In genomic region chrX:30652527-30653414, GRCh38 we compare ENCODE assay signal across 8 cellular contexts. TPM values are rescaled to one million over a fixed set of nuclear protein-coding genes. Genes with fewer than 3 reads are reported as not detected.
A peak's percentile ranks its signal among the peaks of the same experiment; 100 is the strongest.
DNase-seq lines count a peak whose midpoint lies in the region; ATAC-seq and TF ChIP-seq lines count a peak whose summit lies in the region.

No MANE protein-coding gene starts in this region.

- intact Hi-C loops in dendritic cell treated with granulocyte-macrophage colony-stimulating factor and Interleukin-4, amounts not matched to agents 40 ng/mL and 50 ng/mL, for 4 days (cut with micrococcal nuclease), result loop anchor here (1.0 to 10.0 kb wide), 2 partner anchors 9 to 78 kb away; partner anchors contain the start of gene TASL

- ATAC-seq in GM19372 (IDR thresholded peaks at IDR 0.05; ENCODE audit: low read depth, unreplicated experiment) (peak; percentile 78), HG03520 (IDR thresholded peaks at IDR 0.05; ENCODE audit: unreplicated experiment) (peak; percentile 87)

- no peaks in the 10 kb centered on the region for H3K9me3 Mint-ChIP-seq in dendritic cell treated with granulocyte-macrophage colony-stimulating factor and Interleukin-4, amounts not matched to agents 40 ng/mL and 50 ng/mL, for 4 days

- no peaks in the 10 kb centered on the region for H3K27me3 ChIP-seq in liver (ENCODE audit: control insufficient read depth in 4 of 4, insufficient read depth in 4 of 4, low read length in 3 of 4)

- peak overlapping the region; percentile 13 to 69 for H3K9ac ChIP-seq in liver (ENCODE audit: low read depth in 1 of 2, low read length in 2 of 2)

- TF ChIP-seq CTCF in C4-2B (conservative IDR thresholded peaks at IDR 0.05) (no peak), liver (IDR thresholded peaks at IDR 0.05; ENCODE audit: low read depth, low read length, missing input control) (no peak)

- peaks cover 16% of the 10 kb centered on the region for H3K36me3 Mint-ChIP-seq in dendritic cell treated with granulocyte-macrophage colony-stimulating factor and Interleukin-4, amounts not matched to agents 40 ng/mL and 50 ng/mL, for 4 days (ENCODE audit: low read depth)

- H3K4me1 ChIP-seq in liver (ENCODE audit: control insufficient read depth in 4 of 4, insufficient read depth in 4 of 4, low read length in 3 of 4), result peaks cover 0 to 12% (median 10%) of the 10 kb centered on the region in 4 donors

- peak overlapping the region; percentile 44 to 80 (median 73) for H3K4me3 ChIP-seq in liver (ENCODE audit: low read depth in 1 of 3, low read length in 3 of 3)

- WGBS in liver, result under 1% methylated on average over 65 of the region's 65 CpGs

- DNase-seq in NCI-H69 (lab: John Stamatoyannopoulos, UW), result peak; percentile 93
- peak; percentile 87 for DNase-seq in activated CD4-positive, alpha-beta T cell treated with anti-CD3 and anti-CD28 coated beads, Interleukin-2, amount 50 U/mL, for 1 hour
- peak; percentile 84 to 85 for DNase-seq in stimulated activated CD4-positive, alpha-beta T cell treated with anti-CD3 and anti-CD28 coated beads, Interleukin-2, amount 100 ng/mL, for 48 hours

- no peaks in the 10 kb centered on the region for H3K9me3 ChIP-seq in liver (ENCODE audit: control insufficient read depth in 4 of 4, low read length in 3 of 4)

- peak overlapping the region; percentile 87 for H3K4me3 Mint-ChIP-seq in dendritic cell treated with granulocyte-macrophage colony-stimulating factor and Interleukin-4, amounts not matched to agents 40 ng/mL and 50 ng/mL, for 4 days

- H3K27me3 Mint-ChIP-seq in dendritic cell treated with granulocyte-macrophage colony-stimulating factor and Interleukin-4, amounts not matched to agents 40 ng/mL and 50 ng/mL, for 4 days, result no peaks in the 10 kb centered on the region

- peak in 1 of 2 donors; percentile 11 for TF ChIP-seq RAD21 in liver (IDR thresholded peaks at IDR 0.05)

- H3K27ac ChIP-seq in C4-2B, result peak overlapping the region; percentile 74
- H3K27ac ChIP-seq in liver (ENCODE audit: low read depth in 1 of 2, low read length in 2 of 2), result peak overlapping the region; percentile 79 to 81

- H3K36me3 ChIP-seq in liver (ENCODE audit: control insufficient read depth in 4 of 4, insufficient read depth in 3 of 4, low read depth in 1 of 4, low read length in 3 of 4), result no peaks in the 10 kb centered on the region

- peaks cover 14% of the 10 kb centered on the region for H3K4me1 Mint-ChIP-seq in dendritic cell treated with granulocyte-macrophage colony-stimulating factor and Interleukin-4, amounts not matched to agents 40 ng/mL and 50 ng/mL, for 4 days (ENCODE audit: low read depth)

- peak overlapping the region; percentile 96 for H3K27ac Mint-ChIP-seq in dendritic cell treated with granulocyte-macrophage colony-stimulating factor and Interleukin-4, amounts not matched to agents 40 ng/mL and 50 ng/mL, for 4 days

TF ChIP-seq in liver, 16 proteins besides CTCF, POLR2A, EP300 and RAD21:
- TF ChIP-seq RXRA (IDR thresholded peaks at IDR 0.05) (peak; percentile 29 to 78), NR2F2 (IDR thresholded peaks at IDR 0.05) (no peak), FOXA2 (IDR thresholded peaks at IDR 0.05) (no peak), ZBTB33 (IDR thresholded peaks at IDR 0.05) (no peak), REST (IDR thresholded peaks at IDR 0.05) (peak; percentile 17), JUND (IDR thresholded peaks at IDR 0.05) (no peak), ATF3 (IDR thresholded peaks at IDR 0.05) (no peak), HNF4G (IDR thresholded peaks at IDR 0.05) (no peak), GABPA (IDR thresholded peaks at IDR 0.05 in 1 of 2, conservative IDR thresholded peaks at IDR 0.05 in 1 of 2) (no peak), FOXA1 (IDR thresholded peaks at IDR 0.05) (no peak), YY1 (IDR thresholded peaks at IDR 0.05) (peak; percentile 38), SP1 (IDR thresholded peaks at IDR 0.05) (peak; percentile 50), EGR1 (IDR thresholded peaks at IDR 0.05; ENCODE audit: low read depth in 2 of 2) (no peak), MAX (IDR thresholded peaks at IDR 0.05) (no peak), HNF4A (conservative IDR thresholded peaks at IDR 0.05) (no peak), TAF1 (conservative IDR thresholded peaks at IDR 0.05) (no peak)
TF ChIP-seq in liver: peak in this region for 4.

RNA-seq across cellular contexts. Expression of gene GK, which starts 0.5 kb away (rescaled TPM):
- 100 to 1,000 TPM in 1 of 2 donors, 10 to 100 TPM in 1; 27.9 to 145 TPM for total RNA-seq in liver
- 10 to 100 TPM; 44.0 to 44.1 TPM for polyA plus RNA-seq in liver

Comparison
In these comparisons a context has a peak if more than half of its experiments do, and no peak if none do; other contexts are left out.
1. Peak in every context shown above with its lines: DNase-seq, ATAC-seq, H3K4me3 ChIP-seq and H3K27ac ChIP-seq.